Comparison of ENCODE assay signal across 8 cellular contexts in genomic region chr1:51729824-51730284, GRCh38.
DNase-seq lines count a peak whose midpoint lies in the region; ATAC-seq lines count a peak whose summit lies in the region.

No MANE protein-coding gene starts in this region.

- peak overlapping the region; percentile 76 for H3K4me3 ChIP-seq in ectodermal cell (ENCODE audit: insufficient read depth, low read depth, low read length)
- peak overlapping the region; percentile 68 for H3K4me3 ChIP-seq in mononuclear cell (ENCODE audit: low read length)

- H3K27ac Mint-ChIP-seq in activated CD4-positive, alpha-beta T cell treated with anti-CD3 and anti-CD28 coated beads for 36 hours: peak overlapping the region; percentile 94

- no peak for DNase-seq in activated CD4-positive, alpha-beta T cell treated with anti-CD3 and anti-CD28 coated beads for 36 hours
- no peak for DNase-seq in activated CD4-positive, alpha-beta T cell treated with anti-CD3 and anti-CD28 coated beads for 48 hours
- DNase-seq in NOMO-1 treated with dmso at 0.1 percent for 144 hours (lab: John Stamatoyannopoulos, UW; ENCODE audit: unreplicated experiment): peak; percentile 7
- no peak for DNase-seq in hippocampal formation (lab: John Stamatoyannopoulos, UW)
- DNase-seq in NCI-H1930 (lab: John Stamatoyannopoulos, UW): no peak

- H3K36me3 Mint-ChIP-seq in activated CD4-positive, alpha-beta T cell treated with anti-CD3 and anti-CD28 coated beads for 36 hours (ENCODE audit: low read depth): no peaks in the 10 kb centered on the region

- CTCF ChIA-PET in activated CD4-positive, alpha-beta T cell treated with anti-CD3 and anti-CD28 coated beads for 36 hours (lab: Charles Lee): interaction anchor here (0.6 kb wide), 1 partner anchor 329 kb away, joined by 3 read pairs; no protein-coding TSS in a partner anchor

- POLR2A ChIA-PET in activated CD4-positive, alpha-beta T cell treated with anti-CD3 and anti-CD28 coated beads for 36 hours (lab: Charles Lee): interaction anchor here (0.6 kb wide), 1 partner anchor 447 kb away, joined by 4 read pairs; no protein-coding TSS in a partner anchor

- peaks cover 44% of the 10 kb centered on the region for H3K4me1 Mint-ChIP-seq in activated CD4-positive, alpha-beta T cell treated with anti-CD3 and anti-CD28 coated beads for 36 hours

- H3K36me3 ChIP-seq in ectodermal cell (ENCODE audit: control insufficient read depth, insufficient read depth, low read length): no peaks in the 10 kb centered on the region

- no peaks in the 10 kb centered on the region for H3K9me3 ChIP-seq in ectodermal cell (ENCODE audit: control insufficient read depth, low read length)
- no peaks in the 10 kb centered on the region for H3K9me3 ChIP-seq in mononuclear cell (ENCODE audit: low read depth, low read length)

- peak; percentile 15 for ATAC-seq in activated CD4-positive, alpha-beta T cell treated with anti-CD3 and anti-CD28 coated beads for 36 hours
- peak; percentile 20 for ATAC-seq in HG02678 (IDR thresholded peaks at IDR 0.05; ENCODE audit: unreplicated experiment)

- H3K27me3 ChIP-seq in ectodermal cell (ENCODE audit: control insufficient read depth, insufficient read depth, low read length, poor library complexity, severe bottlenecking) (no peaks in the 10 kb centered on the region), mononuclear cell (ENCODE audit: insufficient read depth, low read length) (no peaks in the 10 kb centered on the region)

- H3K4me3 Mint-ChIP-seq in activated CD4-positive, alpha-beta T cell treated with anti-CD3 and anti-CD28 coated beads for 36 hours: peak overlapping the region; percentile 84

- intact Hi-C loops in activated CD4-positive, alpha-beta T cell treated with anti-CD3 and anti-CD28 coated beads for 36 hours (cut with DNase I, micrococcal nuclease): loop anchor here (1.0 to 5.0 kb wide), 10 partner anchors 113 to 762 kb away; partner anchors contain the start of genes NRDC (in 2 of the 2), OSBPL9 (in 2 of the 2), BTF3L4 (in 1 of the 2) and CC2D1B (in 1 of the 2)

- H3K27me3 Mint-ChIP-seq in activated CD4-positive, alpha-beta T cell treated with anti-CD3 and anti-CD28 coated beads for 36 hours: no peaks in the 10 kb centered on the region

- no peaks in the 10 kb centered on the region for H3K4me1 ChIP-seq in ectodermal cell (ENCODE audit: control insufficient read depth, insufficient read depth, low read length)
- H3K4me1 ChIP-seq in mononuclear cell (ENCODE audit: insufficient read depth, low read length): peaks cover 29% of the 10 kb centered on the region

- 0 to 1% methylated on average over 28 of the region's 28 CpGs for WGBS in ectodermal cell, 2 experiments

- no peaks in the 10 kb centered on the region for H3K9me3 Mint-ChIP-seq in activated CD4-positive, alpha-beta T cell treated with anti-CD3 and anti-CD28 coated beads for 36 hours (ENCODE audit: low read depth)

- H3K27ac ChIP-seq in ectodermal cell (ENCODE audit: insufficient read depth, low read depth, low read length, poor library complexity, severe bottlenecking): no peak overlapping the region
